In genomic region chr1:172343246-172344099, GRCh38 we compare ENCODE assay signal across 8 cellular contexts.
A peak's percentile ranks its signal among the peaks of the same experiment; 100 is the strongest.
DNase-seq lines count a peak whose midpoint lies in the region; ATAC-seq lines count a peak whose summit lies in the region.

No MANE protein-coding gene starts in this region.

- H3K36me3 Mint-ChIP-seq in activated T-helper 2 cell treated with anti-CD3 and anti-CD28 coated beads, Interferon-gamma antibody, Interleukin-2, Interleukin-4, amounts not matched to agents 10 μg/mL and 5 μg/mL and 100 μg/mL, durations not matched to agents 14 hours and 24 hours and 36 hours (ENCODE audit: low read depth) = peaks cover 21% of the 10 kb centered on the region

- H3K27me3 Mint-ChIP-seq in activated T-helper 2 cell treated with anti-CD3 and anti-CD28 coated beads, Interferon-gamma antibody, Interleukin-2, Interleukin-4, amounts not matched to agents 10 μg/mL and 5 μg/mL and 100 μg/mL, durations not matched to agents 14 hours and 24 hours and 36 hours (ENCODE audit: low read depth) = no peaks in the 10 kb centered on the region

- H3K27ac Mint-ChIP-seq in activated T-helper 2 cell treated with anti-CD3 and anti-CD28 coated beads, Interferon-gamma antibody, Interleukin-2, Interleukin-4, amounts not matched to agents 10 μg/mL and 5 μg/mL and 100 μg/mL, durations not matched to agents 14 hours and 24 hours and 36 hours = peak overlapping the region; percentile 3

- H3K4me1 Mint-ChIP-seq in activated T-helper 2 cell treated with anti-CD3 and anti-CD28 coated beads, Interferon-gamma antibody, Interleukin-2, Interleukin-4, amounts not matched to agents 10 μg/mL and 5 μg/mL and 100 μg/mL, durations not matched to agents 14 hours and 24 hours and 36 hours (ENCODE audit: low read depth) = peaks cover 52% of the 10 kb centered on the region

- peaks cover 27% of the 10 kb centered on the region for H3K9me3 Mint-ChIP-seq in activated T-helper 2 cell treated with anti-CD3 and anti-CD28 coated beads, Interferon-gamma antibody, Interleukin-2, Interleukin-4, amounts not matched to agents 10 μg/mL and 5 μg/mL and 100 μg/mL, durations not matched to agents 14 hours and 24 hours and 36 hours

- H3K4me3 Mint-ChIP-seq in activated T-helper 2 cell treated with anti-CD3 and anti-CD28 coated beads, Interferon-gamma antibody, Interleukin-2, Interleukin-4, amounts not matched to agents 10 μg/mL and 5 μg/mL and 100 μg/mL, durations not matched to agents 14 hours and 24 hours and 36 hours (ENCODE audit: low read depth) = no peak overlapping the region

- DNase-seq in AG20443 (ENCODE audit: low spot score) (peak; percentile 65), kidney glomerular epithelial cell (lab: John Stamatoyannopoulos, UW) (peak; percentile 94), HuH-7.5 (ENCODE audit: low spot score) (no peak), GF-D8 (lab: John Stamatoyannopoulos, UW) (no peak)
- no peak for DNase-seq in activated T-helper 2 cell treated with anti-CD3 and anti-CD28 coated beads, Interferon-gamma antibody, Interleukin-2, Interleukin-4, amounts not matched to agents 10 μg/mL and 5 μg/mL and 100 μg/mL, durations not matched to agents 14 hours and 24 hours and 36 hours (ENCODE audit: low spot score)

- intact Hi-C loops in activated T-helper 2 cell treated with anti-CD3 and anti-CD28 coated beads, Interferon-gamma antibody, Interleukin-2, Interleukin-4, amounts not matched to agents 10 μg/mL and 5 μg/mL and 100 μg/mL, durations not matched to agents 14 hours and 24 hours and 36 hours (cut with micrococcal nuclease) = loop anchor here (1.0 kb wide), 1 partner anchor 69 kb away; no protein-coding TSS in a partner anchor

- ATAC-seq in HG03095 (IDR thresholded peaks at IDR 0.05; ENCODE audit: unreplicated experiment) (peak; percentile 34), GM19467 (IDR thresholded peaks at IDR 0.05; ENCODE audit: unreplicated experiment) (no peak), HG03045 (IDR thresholded peaks at IDR 0.05; ENCODE audit: unreplicated experiment) (no peak)

Comparison
In these comparisons a context has a peak if more than half of its experiments do, and no peak if none do; other contexts are left out.
1. DNase-seq: peak in AG20443 (single experiment) and kidney glomerular epithelial cell (single experiment); none in activated T-helper 2 cell treated with anti-CD3 and anti-CD28 coated beads, Interferon-gamma antibody, Interleukin-2, Interleukin-4, amounts not matched to agents 10 μg/mL and 5 μg/mL and 100 μg/mL, durations not matched to agents 14 hours and 24 hours and 36 hours (single experiment), HuH-7.5 (single experiment) and GF-D8 (single experiment).